In genomic region chr3:50604628-50605588, GRCh38 we compare ENCODE assay signal across 10 cellular contexts. TPM values are rescaled to one million over a fixed set of nuclear protein-coding genes. Genes with fewer than 3 reads are reported as not detected.
DNase-seq lines count a peak whose midpoint lies in the region; ATAC-seq, FAIRE-seq and TF ChIP-seq lines count a peak whose summit lies in the region.
"Had no signal": no experiment of that assay in that cellular context is flagged by ENCODE, and none has a peak within 500 bp of the region (broad histone marks: within the 10 kb centered on the region; RNA-seq: fewer than 3 reads in every experiment).

No MANE protein-coding gene starts in this region.

- no peak for TF ChIP-seq POLR2A in HepG2 (IDR thresholded peaks at IDR 0.05; ENCODE audit: insufficient read depth in 1 of 2, low read depth in 2 of 2, low read length in 2 of 2)

- 53% methylated on average over 14 of the region's 14 CpGs for WGBS in liver
- WGBS in HepG2 (ENCODE audit: low lambda C conversion rate): 93% methylated on average over 13 of the region's 14 CpGs
- no CpG with 5 or more reads among the region's 14 CpGs for WGBS in H9 (ENCODE audit: extremely low coverage, insufficient read length, low lambda C conversion rate)

- H3K23me2 ChIP-seq in H9 (ENCODE audit: insufficient read length, low read depth, low read length, poor library complexity, severe bottlenecking): no peaks in the 10 kb centered on the region

- in situ Hi-C loops in HepG2 (cut with HindIII; ENCODE audit: extremely low pct_ligation_motif_present, low pct_unique_long_range_greater_than_20kb): no loop called here

- no peak overlapping the region for H3K18ac ChIP-seq in H9 (ENCODE audit: insufficient read length, low read depth, low read length)

- no peak overlapping the region for H2BK20ac ChIP-seq in H9 (ENCODE audit: low read depth, low read length, poor library complexity, severe bottlenecking)

- H3K79me1 ChIP-seq in H9 (ENCODE audit: insufficient read depth, low read depth, low read length, poor library complexity, severe bottlenecking): no peaks in the 10 kb centered on the region

- FAIRE-seq in HepG2 (lab: Jason Lieb, UNC): no peak
- FAIRE-seq: D721Med had no signal

- peaks cover 8% of the 10 kb centered on the region for H3K27me3 Mint-ChIP-seq in H9 (ENCODE audit: low read depth)

- ATAC-seq in HepG2: no peak

- H3K27ac Mint-ChIP-seq in H9: no peak overlapping the region

- H2AFZ ChIP-seq in HepG2 (ENCODE audit: low read length) (no peak overlapping the region), H9 (ENCODE audit: low read length) (no peak overlapping the region)

- no peak for DNase-seq in HepG2 (ENCODE audit: low spot score)
- DNase-seq in ascending aorta (ENCODE audit: low spot score in 2 of 2): peak in 1 of 2 donors; percentile 75
- DNase-seq in effector CD4-positive, alpha-beta T cell: no peak
- DNase-seq in NCI-H510A treated with DMSO at 0.1 percent for 48 hours (lab: John Stamatoyannopoulos, UW): no peak
- no peak for DNase-seq in H9
- no peak for DNase-seq in ureter (ENCODE audit: low spot score)
- DNase-seq: NCI-H2029 treated with DMSO at 0.1 percent for 48 hours had no signal

- no peak overlapping the region for H2BK5ac ChIP-seq in H9 (ENCODE audit: insufficient read length, low read length)

- H4K5ac ChIP-seq in H9 (ENCODE audit: insufficient read length, low read depth, low read length): no peak overlapping the region

- no peak overlapping the region for H2AK5ac ChIP-seq in H9 (ENCODE audit: insufficient read length, low read length)

- H3K9me3 ChIP-seq in liver (ENCODE audit: control insufficient read depth in 4 of 4, low read length in 3 of 4) (no peaks in the 10 kb centered on the region), HepG2 (ENCODE audit: low read length) (no peaks in the 10 kb centered on the region), ascending aorta (no peaks in the 10 kb centered on the region), muscle layer of colon (ENCODE audit: low read length) (no peaks in the 10 kb centered on the region), H9 (ENCODE audit: control insufficient read depth, low read depth, low read length) (no peaks in the 10 kb centered on the region)

- no peak overlapping the region for H2BK120ac ChIP-seq in H9 (ENCODE audit: low read depth, low read length, poor library complexity, severe bottlenecking)

- TF ChIP-seq CTCF in liver (IDR thresholded peaks at IDR 0.05; ENCODE audit: low read depth, low read length, missing input control) (no peak), HepG2 (CRISPR knock-in tag; IDR thresholded peaks at IDR 0.05) (no peak), ascending aorta (IDR thresholded peaks at IDR 0.05) (no peak), H9 (conservative IDR thresholded peaks at IDR 0.05) (no peak)

- H3K4me3 ChIP-seq in liver (ENCODE audit: low read depth in 1 of 3, low read length in 3 of 3) (no peak overlapping the region), HepG2 (replicated peaks in 1 of 3; ENCODE audit: insufficient read depth in 1 of 3, low read depth in 2 of 3, low read length in 3 of 3) (no peak overlapping the region), ascending aorta (no peak overlapping the region), muscle layer of colon (ENCODE audit: low read depth in 1 of 2, low read length in 2 of 2) (no peak overlapping the region)

- H3K4me2 ChIP-seq in HepG2 (ENCODE audit: low read depth, low read length) (no peak overlapping the region), H9 (ENCODE audit: insufficient read depth, insufficient read length, low read length) (no peak overlapping the region)

- no peak overlapping the region for H2BK15ac ChIP-seq in H9 (ENCODE audit: low read depth, low read length)

- TF ChIP-seq EP300 in HepG2 (IDR thresholded peaks at IDR 0.05; ENCODE audit: low read depth in 2 of 2, low read length in 2 of 2): no peak
- TF ChIP-seq EP300 in HepG2 (CRISPR knock-in tag; IDR thresholded peaks at IDR 0.05; ENCODE audit: borderline replicate concordance): no peak

- no peak overlapping the region for H4K8ac ChIP-seq in H9 (replicated peaks; ENCODE audit: insufficient read length, low read depth, low read length)

- H3T11ph ChIP-seq in H9 (ENCODE audit: low read length): no peak overlapping the region

- intact Hi-C loops in HepG2 (cut with micrococcal nuclease; ENCODE audit: unreplicated experiment) (no loop called here), ascending aorta (cut with DNase I) (loop anchor here (5.0 kb wide), 1 partner anchor 253 kb away; the partner anchor contains the start of genes CYB561D2 and NPRL2)

- H3K23ac ChIP-seq in H9 (ENCODE audit: insufficient read length, low read depth, low read length): no peak overlapping the region

- H3K9me3 Mint-ChIP-seq in H9: no peaks in the 10 kb centered on the region

- no TSS peak for BruUV-seq in HepG2 (replicated peaks; lab: Mats Ljungman, UMichigan)

- no peak for TF ChIP-seq RAD21 in liver (IDR thresholded peaks at IDR 0.05)
- no peak for TF ChIP-seq RAD21 in HepG2 (CRISPR knock-in tag; IDR thresholded peaks at IDR 0.05)

- peak overlapping the region; percentile 84 to 94 for H3K27ac ChIP-seq in liver (ENCODE audit: low read depth in 1 of 2, low read length in 2 of 2)
- no peak overlapping the region for H3K27ac ChIP-seq in HepG2 (ENCODE audit: extremely low read length, insufficient read depth, low read length)
- peak overlapping the region; percentile 46 to 94 for H3K27ac ChIP-seq in ascending aorta
- H3K27ac ChIP-seq in muscle layer of colon (ENCODE audit: low read depth, low read length): no peak overlapping the region
- H3K27ac ChIP-seq in H9 (ENCODE audit: insufficient read length, low read depth, low read length): no peak overlapping the region

- H4K20me1 ChIP-seq in HepG2 (ENCODE audit: insufficient read depth, low read length) (no peaks in the 10 kb centered on the region), H9 (ENCODE audit: control insufficient read depth, insufficient read depth, insufficient read length) (no peaks in the 10 kb centered on the region)

- H2BK12ac ChIP-seq in H9 (ENCODE audit: insufficient read length, low read depth, low read length): no peak overlapping the region

- POLR2A ChIA-PET in HepG2 (lab: Yijun Ruan, JAX): interaction anchor here (0.8 to 2.1 kb wide), 2 partner anchors 18 to 36 kb away, joined by 3 to 5 read pairs; partner anchors contain the start of gene HEMK1

- H3K14ac ChIP-seq in H9 (ENCODE audit: insufficient read depth, low read length): no peak overlapping the region

- H3K36me3 Mint-ChIP-seq in H9 (ENCODE audit: insufficient read depth in 1 of 3, low read depth in 3 of 3): peaks cover 0 to 1% (median 0%) of the 10 kb centered on the region in 3 experiments; a peak in 1 of 7 replicates

- H3K9ac ChIP-seq in liver (ENCODE audit: low read depth in 1 of 2, low read length in 2 of 2) (peak overlapping the region in 1 of 2 donors; percentile 45), HepG2 (ENCODE audit: insufficient read depth, low read depth, low read length) (no peak overlapping the region), muscle layer of colon (ENCODE audit: low read length) (peak overlapping the region; percentile 11), H9 (ENCODE audit: extremely low read depth, insufficient read length, low read length) (no peak overlapping the region)

- CTCF ChIA-PET in HepG2 (lab: Yijun Ruan, JAX; ENCODE audit: low intra/inter-chr PET ratio, low total read pairs): no interaction called here

- H3K4me1 ChIP-seq in liver (ENCODE audit: control insufficient read depth in 4 of 4, insufficient read depth in 4 of 4, low read length in 3 of 4): peaks cover 25 to 99% (median 79%) of the 10 kb centered on the region in 4 donors
- H3K4me1 ChIP-seq in HepG2 (ENCODE audit: insufficient read depth, low read length): peaks cover 66% of the 10 kb centered on the region
- H3K4me1 ChIP-seq in ascending aorta: peaks cover 20 to 31% of the 10 kb centered on the region in 2 donors
- H3K4me1 ChIP-seq in muscle layer of colon (ENCODE audit: insufficient read depth, low read length): peaks cover 48% of the 10 kb centered on the region
- H3K4me1 ChIP-seq in H9 (ENCODE audit: insufficient read depth, low read length): no peaks in the 10 kb centered on the region

- H4K91ac ChIP-seq in H9 (ENCODE audit: insufficient read length, low read depth, low read length): no peak overlapping the region

- H3K79me2 ChIP-seq in HepG2 (ENCODE audit: insufficient read depth, low read length) (no peaks in the 10 kb centered on the region), H9 (ENCODE audit: insufficient read depth, low read length) (no peaks in the 10 kb centered on the region)

- peaks cover 9 to 24% (median 16%) of the 10 kb centered on the region in 4 donors for H3K36me3 ChIP-seq in liver (ENCODE audit: control insufficient read depth in 4 of 4, insufficient read depth in 3 of 4, low read depth in 1 of 4, low read length in 3 of 4)
- peaks cover 0 to 5% of the 10 kb centered on the region in 2 experiments; a peak in 1 of 5 replicates for H3K36me3 ChIP-seq in HepG2 (replicated peaks in 1 of 2; ENCODE audit: control insufficient read depth in 1 of 2, insufficient read depth in 2 of 2, low read length in 2 of 2)
- H3K36me3 ChIP-seq in ascending aorta: peaks cover 10 to 19% of the 10 kb centered on the region in 2 donors
- H3K36me3 ChIP-seq in muscle layer of colon (ENCODE audit: insufficient read depth, low read length): peaks cover 15% of the 10 kb centered on the region

- peaks cover 3% of the 10 kb centered on the region in 2 experiments; a peak in 3 of 4 replicates for H3K4me1 Mint-ChIP-seq in H9

- H3K4ac ChIP-seq in H9 (ENCODE audit: low read depth, low read length): no peak overlapping the region

- H3K56ac ChIP-seq in H9 (ENCODE audit: insufficient read length, low read depth, low read length): no peak overlapping the region

- no peak overlapping the region for H3K4me3 Mint-ChIP-seq in H9

- H3K27me3 ChIP-seq in liver (ENCODE audit: control insufficient read depth in 4 of 4, insufficient read depth in 4 of 4, low read length in 3 of 4) (no peaks in the 10 kb centered on the region), HepG2 (ENCODE audit: control insufficient read depth in 1 of 2, insufficient read depth in 2 of 2, low read length in 2 of 2) (no peaks in the 10 kb centered on the region), ascending aorta (no peaks in the 10 kb centered on the region), muscle layer of colon (ENCODE audit: control insufficient read depth in 1 of 2, insufficient read depth in 2 of 2, low read length in 2 of 2) (no peaks in the 10 kb centered on the region), H9 (ENCODE audit: insufficient read depth, low read length) (no peaks in the 10 kb centered on the region)

RNA-seq across cellular contexts. Expression of gene CISH, which starts 6.7 kb away (rescaled TPM):
- total RNA-seq in liver (10 to 100 TPM in 1 of 2 donors, 1 to 10 TPM in 1; 4.7 to 30.6 TPM), HepG2 (2016; rRNA removed; fragmentation: Illumina TruSeq; extraction: Trizol) (0.73 and 0.91 TPM in 2 replicates), ascending aorta (6.1 TPM), H9 (2021) (1.7 and 2.2 TPM in 2 replicates), ureter (15.0 TPM)
- polyA plus RNA-seq in liver (10 to 100 TPM; 17.9 to 32.5 TPM), HepG2 (2011; rRNA removed) (1.5 and 2.8 TPM in 2 replicates)
- 0.20 and 0.44 TPM in 2 replicates for total RNA-seq in HepG2 (2016; cell fraction: cytosol; rRNA removed; fragmentation: Illumina TruSeq; extraction: Trizol; ENCODE audit: low read depth)
- 0.82 and 1.2 TPM in 2 replicates for total RNA-seq in HepG2 (2016; cell fraction: insoluble cytoplasmic fraction; rRNA removed; fragmentation: Illumina TruSeq; extraction: Trizol)
- 1.2 and 1.4 TPM in 2 replicates for total RNA-seq in HepG2 (2016; cell fraction: membrane; rRNA removed; fragmentation: Illumina TruSeq; extraction: Trizol)
- total RNA-seq in HepG2 (2016; cell fraction: nucleus; rRNA removed; fragmentation: Illumina TruSeq; extraction: Trizol): 0.81 and 0.85 TPM in 2 replicates
- 1.5 and 1.7 TPM in 2 replicates for polyA plus RNA-seq in HepG2 (2011; cell fraction: cytosol; rRNA removed)
- polyA plus RNA-seq in HepG2 (2011; cell fraction: nucleus; rRNA removed): 4.4 and 7.4 TPM in 2 replicates
- 2.1 and 2.9 TPM in 2 replicates for polyA plus RNA-seq in HepG2 (2012)
- polyA plus RNA-seq in HepG2 (2016; cell fraction: cytosol; fragmentation: Illumina TruSeq; extraction: Trizol; ENCODE audit: low read depth): 0.21 and 0.27 TPM in 2 replicates
- polyA plus RNA-seq in HepG2 (2016; cell fraction: insoluble cytoplasmic fraction; fragmentation: Illumina TruSeq; extraction: Trizol; ENCODE audit: low read depth): 1.9 and 2.2 TPM in 2 replicates
- polyA plus RNA-seq in HepG2 (2016; cell fraction: membrane; fragmentation: Illumina TruSeq; extraction: Trizol; ENCODE audit: low read depth): 0.84 and 1.0 TPM in 2 replicates
- polyA plus RNA-seq in HepG2 (2016; cell fraction: nucleus; fragmentation: Illumina TruSeq; extraction: Trizol; ENCODE audit: insufficient read depth, low read depth): 1.9 and 3.2 TPM in 2 replicates
- polyA minus RNA-seq in HepG2 (2011; rRNA and poly(A)+ RNA removed; ENCODE audit: low replicate concordance): 1.9 and 6.3 TPM in 2 replicates
- 1.6 and 2.8 TPM in 2 replicates for polyA minus RNA-seq in HepG2 (2011; cell fraction: cytosol; rRNA and poly(A)+ RNA removed)
- 2.6 and 4.6 TPM in 2 replicates for polyA minus RNA-seq in HepG2 (2011; cell fraction: nucleus; rRNA and poly(A)+ RNA removed)

RNA-seq across cellular contexts. Expression of gene MAPKAPK3, which starts 12.0 kb away (rescaled TPM):
- total RNA-seq in liver (10 to 100 TPM; 20.4 to 32.9 TPM), HepG2 (2016; rRNA removed; fragmentation: Illumina TruSeq; extraction: Trizol) (41.2 and 48.5 TPM in 2 replicates), ascending aorta (23.7 TPM), H9 (2021) (57.0 and 57.9 TPM in 2 replicates), ureter (34.8 TPM)
- polyA plus RNA-seq in liver (10 to 100 TPM; 13.9 to 17.5 TPM), HepG2 (2011; rRNA removed) (39.9 and 46.2 TPM in 2 replicates)
- total RNA-seq in HepG2 (2016; cell fraction: cytosol; rRNA removed; fragmentation: Illumina TruSeq; extraction: Trizol; ENCODE audit: low read depth): 18.9 and 21.3 TPM in 2 replicates
- 40.5 and 43.9 TPM in 2 replicates for total RNA-seq in HepG2 (2016; cell fraction: insoluble cytoplasmic fraction; rRNA removed; fragmentation: Illumina TruSeq; extraction: Trizol)
- 51.7 and 60.5 TPM in 2 replicates for total RNA-seq in HepG2 (2016; cell fraction: membrane; rRNA removed; fragmentation: Illumina TruSeq; extraction: Trizol)
- 21.2 and 24.7 TPM in 2 replicates for total RNA-seq in HepG2 (2016; cell fraction: nucleus; rRNA removed; fragmentation: Illumina TruSeq; extraction: Trizol)
- polyA plus RNA-seq in HepG2 (2011; cell fraction: cytosol; rRNA removed): 40.2 and 41.3 TPM in 2 replicates
- polyA plus RNA-seq in HepG2 (2011; cell fraction: nucleus; rRNA removed): 23.0 and 28.1 TPM in 2 replicates
- 21.8 and 22.2 TPM in 2 replicates for polyA plus RNA-seq in HepG2 (2012)
- 23.5 and 31.3 TPM in 2 replicates for polyA plus RNA-seq in HepG2 (2016; cell fraction: cytosol; fragmentation: Illumina TruSeq; extraction: Trizol; ENCODE audit: low read depth)
- 53.8 and 56.3 TPM in 2 replicates for polyA plus RNA-seq in HepG2 (2016; cell fraction: insoluble cytoplasmic fraction; fragmentation: Illumina TruSeq; extraction: Trizol; ENCODE audit: low read depth)
- polyA plus RNA-seq in HepG2 (2016; cell fraction: membrane; fragmentation: Illumina TruSeq; extraction: Trizol; ENCODE audit: low read depth): 50.2 and 54.3 TPM in 2 replicates
- 31.0 and 31.6 TPM in 2 replicates for polyA plus RNA-seq in HepG2 (2016; cell fraction: nucleus; fragmentation: Illumina TruSeq; extraction: Trizol; ENCODE audit: insufficient read depth, low read depth)
- polyA minus RNA-seq in HepG2 (2011; rRNA and poly(A)+ RNA removed; ENCODE audit: low replicate concordance): 48.5 and 89.7 TPM in 2 replicates
- 15.7 and 16.5 TPM in 2 replicates for polyA minus RNA-seq in HepG2 (2011; cell fraction: cytosol; rRNA and poly(A)+ RNA removed)
- polyA minus RNA-seq in HepG2 (2011; cell fraction: nucleus; rRNA and poly(A)+ RNA removed): 13.4 and 16.9 TPM in 2 replicates

RNA-seq across cellular contexts. Expression of gene HEMK1, which starts 35.6 kb away (rescaled TPM):
- total RNA-seq in liver (1 to 10 TPM; 3.7 to 9.2 TPM), HepG2 (2016; rRNA removed; fragmentation: Illumina TruSeq; extraction: Trizol) (6.3 and 9.8 TPM in 2 replicates), ascending aorta (13.1 TPM), H9 (2021) (11.6 and 12.5 TPM in 2 replicates), ureter (34.4 TPM)
- polyA plus RNA-seq in liver (1 to 10 TPM; 8.7 to 9.5 TPM), HepG2 (2011; rRNA removed) (12.6 and 16.2 TPM in 2 replicates)
- total RNA-seq in HepG2 (2016; cell fraction: cytosol; rRNA removed; fragmentation: Illumina TruSeq; extraction: Trizol; ENCODE audit: low read depth): 3.3 and 3.8 TPM in 2 replicates
- 4.7 and 8.7 TPM in 2 replicates for total RNA-seq in HepG2 (2016; cell fraction: insoluble cytoplasmic fraction; rRNA removed; fragmentation: Illumina TruSeq; extraction: Trizol)
- total RNA-seq in HepG2 (2016; cell fraction: membrane; rRNA removed; fragmentation: Illumina TruSeq; extraction: Trizol): 6.7 and 7.4 TPM in 2 replicates
- 10.1 and 13.3 TPM in 2 replicates for total RNA-seq in HepG2 (2016; cell fraction: nucleus; rRNA removed; fragmentation: Illumina TruSeq; extraction: Trizol)
- 6.7 and 8.8 TPM in 2 replicates for polyA plus RNA-seq in HepG2 (2011; cell fraction: cytosol; rRNA removed)
- 54.5 and 63.4 TPM in 2 replicates for polyA plus RNA-seq in HepG2 (2011; cell fraction: nucleus; rRNA removed)
- polyA plus RNA-seq in HepG2 (2012): 7.1 and 8.2 TPM in 2 replicates
- 4.2 and 5.6 TPM in 2 replicates for polyA plus RNA-seq in HepG2 (2016; cell fraction: cytosol; fragmentation: Illumina TruSeq; extraction: Trizol; ENCODE audit: low read depth)
- polyA plus RNA-seq in HepG2 (2016; cell fraction: insoluble cytoplasmic fraction; fragmentation: Illumina TruSeq; extraction: Trizol; ENCODE audit: low read depth): 3.7 and 6.3 TPM in 2 replicates
- polyA plus RNA-seq in HepG2 (2016; cell fraction: membrane; fragmentation: Illumina TruSeq; extraction: Trizol; ENCODE audit: low read depth): 4.9 TPM in 2 replicates
- polyA plus RNA-seq in HepG2 (2016; cell fraction: nucleus; fragmentation: Illumina TruSeq; extraction: Trizol; ENCODE audit: insufficient read depth, low read depth): 20.5 and 21.1 TPM in 2 replicates
- polyA minus RNA-seq in HepG2 (2011; rRNA and poly(A)+ RNA removed; ENCODE audit: low replicate concordance): 15.2 and 19.7 TPM in 2 replicates
- polyA minus RNA-seq in HepG2 (2011; cell fraction: cytosol; rRNA and poly(A)+ RNA removed): 2.2 and 4.5 TPM in 2 replicates
- polyA minus RNA-seq in HepG2 (2011; cell fraction: nucleus; rRNA and poly(A)+ RNA removed): 25.0 and 25.6 TPM in 2 replicates

RNA-seq across cellular contexts. Expression of gene C3orf18, which starts 37.4 kb away (rescaled TPM):
- total RNA-seq in liver: 1 to 10 TPM; 1.8 to 2.7 TPM
- 1 to 10 TPM in 1 of 2 donors, under 1 TPM in 1; 0.54 to 1.1 TPM for polyA plus RNA-seq in liver
- 1.2 and 1.6 TPM in 2 replicates for total RNA-seq in HepG2 (2016; rRNA removed; fragmentation: Illumina TruSeq; extraction: Trizol)
- total RNA-seq in HepG2 (2016; cell fraction: cytosol; rRNA removed; fragmentation: Illumina TruSeq; extraction: Trizol; ENCODE audit: low read depth): 1.2 and 1.5 TPM in 2 replicates
- 0.88 and 1.5 TPM in 2 replicates for total RNA-seq in HepG2 (2016; cell fraction: insoluble cytoplasmic fraction; rRNA removed; fragmentation: Illumina TruSeq; extraction: Trizol)
- total RNA-seq in HepG2 (2016; cell fraction: membrane; rRNA removed; fragmentation: Illumina TruSeq; extraction: Trizol): 2.2 and 3.1 TPM in 2 replicates
- 0.97 and 1.1 TPM in 2 replicates for total RNA-seq in HepG2 (2016; cell fraction: nucleus; rRNA removed; fragmentation: Illumina TruSeq; extraction: Trizol)
- polyA plus RNA-seq in HepG2 (2011; rRNA removed): 4.6 and 4.8 TPM in 2 replicates
- 3.8 and 4.2 TPM in 2 replicates for polyA plus RNA-seq in HepG2 (2011; cell fraction: cytosol; rRNA removed)
- polyA plus RNA-seq in HepG2 (2011; cell fraction: nucleus; rRNA removed): 8.1 and 8.7 TPM in 2 replicates
- 1.7 and 1.8 TPM in 2 replicates for polyA plus RNA-seq in HepG2 (2012)
- 1.5 and 1.8 TPM in 2 replicates for polyA plus RNA-seq in HepG2 (2016; cell fraction: cytosol; fragmentation: Illumina TruSeq; extraction: Trizol; ENCODE audit: low read depth)
- 0.85 and 1.2 TPM in 2 replicates for polyA plus RNA-seq in HepG2 (2016; cell fraction: insoluble cytoplasmic fraction; fragmentation: Illumina TruSeq; extraction: Trizol; ENCODE audit: low read depth)
- 2.3 and 2.4 TPM in 2 replicates for polyA plus RNA-seq in HepG2 (2016; cell fraction: membrane; fragmentation: Illumina TruSeq; extraction: Trizol; ENCODE audit: low read depth)
- polyA plus RNA-seq in HepG2 (2016; cell fraction: nucleus; fragmentation: Illumina TruSeq; extraction: Trizol; ENCODE audit: insufficient read depth, low read depth): 1.6 and 2.3 TPM in 2 replicates
- 6.2 and 6.4 TPM in 2 replicates for polyA minus RNA-seq in HepG2 (2011; rRNA and poly(A)+ RNA removed; ENCODE audit: low replicate concordance)
- polyA minus RNA-seq in HepG2 (2011; cell fraction: cytosol; rRNA and poly(A)+ RNA removed): 1.5 and 2.3 TPM in 2 replicates
- 1.8 and 3.5 TPM in 2 replicates for polyA minus RNA-seq in HepG2 (2011; cell fraction: nucleus; rRNA and poly(A)+ RNA removed)
- total RNA-seq in ascending aorta: 29.5 TPM
- total RNA-seq in H9 (2021): 5.5 and 7.1 TPM in 2 replicates
- total RNA-seq in ureter: 8.0 TPM

Comparison
In these comparisons a context has a peak if more than half of its experiments do, and no peak if none do; other contexts are left out.
1. H3K27ac ChIP-seq: peak in liver (2 of 2) and ascending aorta (2 of 2); none in HepG2 (single experiment), muscle layer of colon (single experiment) and H9 (single experiment).